ENCODE assay signal across 1 cellular context in the genomic region with DNA sequence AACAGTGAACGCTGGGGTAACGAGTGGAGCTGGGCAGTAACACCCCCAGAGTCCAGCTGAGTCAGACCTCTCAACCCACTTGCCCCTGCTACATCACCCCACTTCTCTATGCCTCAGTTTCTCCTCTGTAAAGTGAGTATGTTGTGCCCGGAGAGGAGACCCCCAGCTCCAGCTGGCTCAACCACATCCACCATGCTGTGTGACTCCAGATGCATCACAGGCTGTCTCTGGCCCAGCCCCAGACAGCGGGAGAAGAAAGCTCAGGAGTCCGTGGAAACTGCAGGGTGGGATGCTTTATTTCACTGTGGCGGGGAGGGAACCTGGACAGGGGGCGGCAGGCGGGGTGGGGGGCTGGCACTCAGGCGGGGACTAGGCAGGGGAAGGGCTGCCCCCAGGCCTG.
TF ChIP-seq lines count a peak whose summit lies in the region.

No MANE protein-coding gene starts in this region.

TF ChIP-seq in HepG2, 621 proteins besides CTCF, POLR2A, EP300 and RAD21:
- TF ChIP-seq ZNF768 (CRISPR knock-in tag; IDR thresholded peaks at IDR 0.05): peak; percentile 73; the same call in 1 of the 2 replicates
- TF ChIP-seq USF2 (IDR thresholded peaks at IDR 0.05; ENCODE audit: low read depth, low read length): no peak
- no peak for TF ChIP-seq USF2 (CRISPR knock-in tag; IDR thresholded peaks at IDR 0.05; ENCODE audit: borderline replicate concordance)
